ENCODE assay signal across 1 cellular context in the genomic region with DNA sequence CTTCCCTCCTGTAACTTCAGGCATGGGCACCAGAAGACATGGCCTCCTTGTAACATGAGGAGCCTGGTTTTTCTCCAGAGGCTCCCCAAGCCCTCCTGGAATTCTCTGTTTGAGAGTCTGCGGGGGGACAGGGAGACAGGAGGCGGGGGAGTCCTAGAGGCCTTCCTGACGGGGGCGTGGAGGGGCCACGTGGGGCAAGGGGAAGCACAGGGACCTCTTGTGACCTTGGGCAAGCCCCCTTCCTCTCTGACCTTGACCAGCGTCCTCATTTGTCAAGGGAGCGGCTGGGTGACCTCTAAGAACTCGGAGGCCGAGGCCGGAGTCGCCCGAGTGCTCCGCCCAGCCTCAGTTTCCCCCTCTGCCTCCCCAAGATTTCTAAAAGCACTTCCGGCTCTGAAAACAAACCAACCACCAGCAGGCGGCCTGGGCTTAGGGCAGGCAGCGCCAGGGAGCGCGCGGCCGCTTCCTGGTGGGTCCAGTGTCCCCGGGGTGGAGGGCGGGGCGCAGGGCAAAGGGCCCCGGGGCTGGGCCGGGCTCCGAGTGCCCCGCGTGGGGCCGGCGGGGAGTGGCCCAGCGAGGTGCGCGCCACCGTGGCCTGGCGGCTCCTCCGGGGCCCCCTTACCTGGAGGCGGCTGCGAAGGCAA.
TF ChIP-seq lines count a peak whose summit lies in the region.

No MANE protein-coding gene starts in this region.

TF ChIP-seq in liver, 16 proteins besides CTCF, POLR2A, EP300 and RAD21 (continued from another document):
- TF ChIP-seq, protein P1, sequence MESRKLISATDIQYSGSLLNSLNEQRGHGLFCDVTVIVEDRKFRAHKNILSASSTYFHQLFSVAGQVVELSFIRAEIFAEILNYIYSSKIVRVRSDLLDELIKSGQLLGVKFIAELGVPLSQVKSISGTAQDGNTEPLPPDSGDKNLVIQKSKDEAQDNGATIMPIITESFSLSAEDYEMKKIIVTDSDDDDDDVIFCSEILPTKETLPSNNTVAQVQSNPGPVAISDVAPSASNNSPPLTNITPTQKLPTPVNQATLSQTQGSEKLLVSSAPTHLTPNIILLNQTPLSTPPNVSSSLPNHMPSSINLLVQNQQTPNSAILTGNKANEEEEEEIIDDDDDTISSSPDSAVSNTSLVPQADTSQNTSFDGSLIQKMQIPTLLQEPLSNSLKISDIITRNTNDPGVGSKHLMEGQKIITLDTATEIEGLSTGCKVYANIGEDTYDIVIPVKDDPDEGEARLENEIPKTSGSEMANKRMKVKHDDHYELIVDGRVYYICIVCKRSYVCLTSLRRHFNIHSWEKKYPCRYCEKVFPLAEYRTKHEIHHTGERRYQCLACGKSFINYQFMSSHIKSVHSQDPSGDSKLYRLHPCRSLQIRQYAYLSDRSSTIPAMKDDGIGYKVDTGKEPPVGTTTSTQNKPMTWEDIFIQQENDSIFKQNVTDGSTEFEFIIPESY (IDR thresholded peaks at IDR 0.05), result no peak
- TF ChIP-seq YY1 (IDR thresholded peaks at IDR 0.05) (no peak), FOXA1 (IDR thresholded peaks at IDR 0.05) (no peak), HNF4G (IDR thresholded peaks at IDR 0.05) (peak; percentile 27)
TF ChIP-seq in liver: peak in this region for 3.
